16 cellular contexts compared by ENCODE assay signal in genomic region chr6:90005048-90005827, GRCh38.
DNase-seq lines count a peak whose midpoint lies in the region; ATAC-seq and TF ChIP-seq lines count a peak whose summit lies in the region.
"Had no signal": no experiment of that assay in that cellular context is flagged by ENCODE, and none has a peak within 500 bp of the region (broad histone marks: within the 10 kb centered on the region; RNA-seq: fewer than 3 reads in every experiment).

No MANE protein-coding gene starts in this region.

- peak; percentile 84 for ATAC-seq in sciatic nerve
- ATAC-seq in HG03460 (IDR thresholded peaks at IDR 0.05; ENCODE audit: unreplicated experiment), result no peak
- ATAC-seq: stimulated activated naive CD8-positive, alpha-beta T cell treated with anti-CD3 and anti-CD28 coated beads, Interleukin-15, amount 100 ng/mL, for 72 hours had no signal

- DNase-seq in NCI-H2227 (lab: John Stamatoyannopoulos, UW; ENCODE audit: unreplicated experiment) (peak; percentile 5), NCI-H2227 treated with DMSO at 0.1 percent for 48 hours (lab: John Stamatoyannopoulos, UW) (no peak), NCI-H345 (lab: John Stamatoyannopoulos, UW) (peak; percentile 70), esophagus muscularis mucosa (ENCODE audit: extremely low spot score) (peak; percentile 60), sciatic nerve (ENCODE audit: low spot score) (no peak), mesothelial cell of epicardium (ENCODE audit: low spot score in 2 of 2, unreplicated experiment in 2 of 2) (no peak), foreskin melanocyte (no peak)
- DNase-seq: activated CD4-positive, alpha-beta memory T cell treated with anti-CD3 and anti-CD28 coated beads, Interleukin-2, amount 10 ng/mL, durations not matched to agents 7 days and 5 days; activated naive CD4-positive, alpha-beta T cell treated with anti-CD3 and anti-CD28 coated beads, Interleukin-2, amount 10 ng/mL, durations not matched to agents 7 days and 5 days; CD4-positive, CD25-positive, alpha-beta regulatory T cell; kidney glomerular epithelial cell; NCI-H1694; Right ventricle myocardium superior; stimulated activated naive CD8-positive, alpha-beta T cell treated with anti-CD3 and anti-CD28 coated beads, Interleukin-15, amount 100 ng/mL, for 72 hours had no signal

- no peak overlapping the region for H3K27ac Mint-ChIP-seq in mesothelial cell of epicardium
- H3K27ac Mint-ChIP-seq: activated CD4-positive, alpha-beta memory T cell treated with anti-CD3 and anti-CD28 coated beads, Interleukin-2, amount 10 ng/mL, durations not matched to agents 7 days and 5 days; activated naive CD4-positive, alpha-beta T cell treated with anti-CD3 and anti-CD28 coated beads, Interleukin-2, amount 10 ng/mL, durations not matched to agents 7 days and 5 days; CD4-positive, CD25-positive, alpha-beta regulatory T cell had no signal

- H3K9me3 Mint-ChIP-seq in mesothelial cell of epicardium, result peaks cover 6% of the 10 kb centered on the region
- H3K9me3 Mint-ChIP-seq: activated naive CD4-positive, alpha-beta T cell treated with anti-CD3 and anti-CD28 coated beads, Interleukin-2, amount 10 ng/mL, durations not matched to agents 7 days and 5 days; central memory CD8-positive, alpha-beta T cell; stimulated activated naive CD8-positive, alpha-beta T cell treated with anti-CD3 and anti-CD28 coated beads, Interleukin-15, amount 100 ng/mL, for 72 hours had no signal

- no peak overlapping the region for H3K4me3 Mint-ChIP-seq in mesothelial cell of epicardium
- H3K4me3 Mint-ChIP-seq: activated CD4-positive, alpha-beta memory T cell treated with anti-CD3 and anti-CD28 coated beads, Interleukin-2, amount 10 ng/mL, durations not matched to agents 7 days and 5 days; activated naive CD4-positive, alpha-beta T cell treated with anti-CD3 and anti-CD28 coated beads, Interleukin-2, amount 10 ng/mL, durations not matched to agents 7 days and 5 days; CD4-positive, CD25-positive, alpha-beta regulatory T cell; central memory CD8-positive, alpha-beta T cell; stimulated activated naive CD8-positive, alpha-beta T cell treated with anti-CD3 and anti-CD28 coated beads, Interleukin-15, amount 100 ng/mL, for 72 hours had no signal

- H3K4me3 ChIP-seq in esophagus muscularis mucosa, result no peak overlapping the region

- intact Hi-C loops in esophagus muscularis mucosa (cut with DNase I) (no loop called here), sciatic nerve (cut with DNase I) (no loop called here)

- H3K27me3 Mint-ChIP-seq in mesothelial cell of epicardium (ENCODE audit: low read depth), result no peaks in the 10 kb centered on the region
- H3K27me3 Mint-ChIP-seq: activated CD4-positive, alpha-beta memory T cell treated with anti-CD3 and anti-CD28 coated beads, Interleukin-2, amount 10 ng/mL, durations not matched to agents 7 days and 5 days; activated naive CD4-positive, alpha-beta T cell treated with anti-CD3 and anti-CD28 coated beads, Interleukin-2, amount 10 ng/mL, durations not matched to agents 7 days and 5 days; CD4-positive, CD25-positive, alpha-beta regulatory T cell; central memory CD8-positive, alpha-beta T cell; stimulated activated naive CD8-positive, alpha-beta T cell treated with anti-CD3 and anti-CD28 coated beads, Interleukin-15, amount 100 ng/mL, for 72 hours had no signal

- no peaks in the 10 kb centered on the region for H3K27me3 ChIP-seq in esophagus muscularis mucosa

- 88% methylated on average over 9 of the region's 9 CpGs for WGBS in esophagus muscularis mucosa

- peaks cover 7 to 39% (median 27%) of the 10 kb centered on the region in 4 donors for H3K4me1 ChIP-seq in esophagus muscularis mucosa

- H3K36me3 ChIP-seq in esophagus muscularis mucosa, result peaks cover 0 to 7% (median 0%) of the 10 kb centered on the region in 4 donors

- H3K27ac ChIP-seq in esophagus muscularis mucosa (replicated peaks in 1 of 4), result no peak overlapping the region

- peaks cover 18% of the 10 kb centered on the region for H3K36me3 Mint-ChIP-seq in mesothelial cell of epicardium

- TF ChIP-seq CTCF in esophagus muscularis mucosa (IDR thresholded peaks at IDR 0.05), result no peak
- TF ChIP-seq CTCF in mesothelial cell of epicardium (IDR thresholded peaks at IDR 0.05; ENCODE audit: unreplicated experiment), result no peak

- no peaks in the 10 kb centered on the region for H3K9me3 ChIP-seq in esophagus muscularis mucosa

- TF ChIP-seq POLR2A in esophagus muscularis mucosa (IDR thresholded peaks at IDR 0.05; ENCODE audit: low read depth), result no peak

- no peak for TF ChIP-seq EP300 in esophagus muscularis mucosa (IDR thresholded peaks at IDR 0.05)

- no peaks in the 10 kb centered on the region for H3K4me1 Mint-ChIP-seq in mesothelial cell of epicardium

Comparison
In these comparisons a context has a peak if more than half of its experiments do, and no peak if none do; other contexts are left out.
1. DNase-seq: peak in NCI-H2227 (single experiment), NCI-H345 (single experiment) and esophagus muscularis mucosa (single experiment); none in NCI-H2227 treated with DMSO at 0.1 percent for 48 hours (single experiment), sciatic nerve (single experiment), mesothelial cell of epicardium (0 of 2) and foreskin melanocyte (single experiment).